ENCODE assay signal across 8 cellular contexts in genomic region chr4:2842667-2843022, GRCh38. TPM values are rescaled to one million over a fixed set of nuclear protein-coding genes. Genes with fewer than 3 reads are reported as not detected.
DNase-seq lines count a peak whose midpoint lies in the region; ATAC-seq and TF ChIP-seq lines count a peak whose summit lies in the region.

No MANE protein-coding gene starts in this region.

- in situ Hi-C loops in mammary epithelial cell (cut with MboI; ENCODE audit: low sequenced_read_pairs in 2 of 2), result no loop called here

- peak overlapping the region in 2 of 3 donors; percentile 92 to 95 for H3K27ac Mint-ChIP-seq in IgD-negative memory B cell

- H3K4me3 Mint-ChIP-seq in IgD-negative memory B cell, result peak overlapping the region; percentile 75 to 99 (median 80)

- no peak overlapping the region for H3K9ac ChIP-seq in mammary epithelial cell (ENCODE audit: insufficient read depth, low read length)

- CTCF ChIA-PET in mammary epithelial cell (lab: Charles Lee; ENCODE audit: low non-redundant PET), result no interaction called here

- H3K9me3 Mint-ChIP-seq in IgD-negative memory B cell, result no peaks in the 10 kb centered on the region

- H3K4me1 ChIP-seq in mammary epithelial cell (ENCODE audit: insufficient read depth, low read length) (peaks cover 11% of the 10 kb centered on the region), muscle layer of duodenum (ENCODE audit: control insufficient read depth in 1 of 2, insufficient read depth in 2 of 2, low read length in 2 of 2) (peaks cover 14 to 33% of the 10 kb centered on the region in 2 donors)

- H3K27me3 ChIP-seq in mammary epithelial cell (ENCODE audit: insufficient read depth, low read length) (no peaks in the 10 kb centered on the region), muscle layer of duodenum (ENCODE audit: low read depth, low read length) (no peaks in the 10 kb centered on the region)

- H3K9me3 ChIP-seq in mammary epithelial cell (replicated peaks; ENCODE audit: insufficient read depth, low read length) (no peaks in the 10 kb centered on the region), muscle layer of duodenum (ENCODE audit: control insufficient read depth in 1 of 2, low read length in 2 of 2) (no peaks in the 10 kb centered on the region)

- no peaks in the 10 kb centered on the region for H3K27me3 Mint-ChIP-seq in IgD-negative memory B cell

- intact Hi-C loops in mammary epithelial cell (cut with micrococcal nuclease), result loop anchor here (2.0 to 5.0 kb wide), 3 partner anchors 24 to 95 kb away; no protein-coding TSS in a partner anchor

- TF ChIP-seq CTCF in AG09309 (IDR thresholded peaks at IDR 0.05; ENCODE audit: control insufficient read depth, insufficient read depth, low read depth, low read length, missing control alignments) (no peak), mammary epithelial cell (conservative IDR thresholded peaks at IDR 0.05 in 1 of 2, IDR thresholded peaks at IDR 0.05 in 1 of 2; ENCODE audit: extremely low read depth in 1 of 2, insufficient read depth in 1 of 2, low read depth in 1 of 2, low read length in 2 of 2) (no peak)

- DNase-seq in AG09309 (ENCODE audit: low read depth) (no peak), mammary epithelial cell (no peak)

- peaks cover 46% of the 10 kb centered on the region for H3K79me2 ChIP-seq in mammary epithelial cell (ENCODE audit: insufficient read depth, low read length)

- H3K4me3 ChIP-seq in AG09309 (ENCODE audit: control insufficient read depth, low read depth, low read length), result peak overlapping the region; percentile 80
- peak overlapping the region; percentile 82 to 99 (median 91) for H3K4me3 ChIP-seq in mammary epithelial cell (replicated peaks in 1 of 3; ENCODE audit: insufficient read depth in 1 of 3, low read depth in 2 of 3, low read length in 3 of 3)
- peak overlapping the region; percentile 78 to 84 for H3K4me3 ChIP-seq in muscle layer of duodenum (ENCODE audit: low read depth in 1 of 2, low read length in 2 of 2)

- no peaks in the 10 kb centered on the region for H4K20me1 ChIP-seq in mammary epithelial cell (ENCODE audit: insufficient read depth, low read length)

- dilution Hi-C loops in mammary epithelial cell (cut with HindIII; ENCODE audit: low sequenced_read_pairs), result loop anchor here (5.0 kb wide), 3 partner anchors 35 to 345 kb away; no protein-coding TSS in a partner anchor

- H2AFZ ChIP-seq in mammary epithelial cell (ENCODE audit: low read depth, low read length), result peak overlapping the region; percentile 97

- H3K36me3 ChIP-seq in mammary epithelial cell (ENCODE audit: insufficient read depth, low read length) (no peaks in the 10 kb centered on the region), muscle layer of duodenum (ENCODE audit: control insufficient read depth in 1 of 2, insufficient read depth in 2 of 2, low read length in 2 of 2) (no peaks in the 10 kb centered on the region)

- peak overlapping the region; percentile 91 for H3K4me2 ChIP-seq in mammary epithelial cell (ENCODE audit: insufficient read depth, low read depth, low read length)

- ATAC-seq in GM21529 (IDR thresholded peaks at IDR 0.05; ENCODE audit: unreplicated experiment), result no peak
- ATAC-seq in GM18870 (IDR thresholded peaks at IDR 0.05; ENCODE audit: unreplicated experiment), result no peak
- ATAC-seq in HG02763 (IDR thresholded peaks at IDR 0.05; ENCODE audit: unreplicated experiment), result no peak
- ATAC-seq in GM18502 (IDR thresholded peaks at IDR 0.05; ENCODE audit: poor library complexity, unreplicated experiment), result no peak

- H3K4me1 Mint-ChIP-seq in IgD-negative memory B cell, result peaks cover 36 to 54% (median 47%) of the 10 kb centered on the region in 3 donors

- peaks cover 6% of the 10 kb centered on the region for H3K36me3 Mint-ChIP-seq in IgD-negative memory B cell

- WGBS in mammary epithelial cell (ENCODE audit: low coverage, missing lambda C conversion rate), result 57% methylated on average over 5 of the region's 5 CpGs

- no TSS peak for BruUV-seq in mammary epithelial cell (replicated peaks; lab: Mats Ljungman, UMichigan)

- H3K27ac ChIP-seq in mammary epithelial cell (ENCODE audit: insufficient read depth, low read depth, low read length) (no peak overlapping the region), muscle layer of duodenum (ENCODE audit: low read length) (peak overlapping the region; percentile 82)

RNA-seq across cellular contexts. Expression of gene ADD1, which starts 1.0 kb away (rescaled TPM):
- polyA plus RNA-seq in IgD-negative memory B cell (300 TPM), mammary epithelial cell (94.4 TPM)
- 100 to 1,000 TPM; 112 to 167 TPM for total RNA-seq in mammary epithelial cell
- polyA minus RNA-seq in mammary epithelial cell, result 232 TPM

RNA-seq across cellular contexts. Expression of gene SH3BP2, which starts 49.8 kb away (rescaled TPM):
- polyA plus RNA-seq in IgD-negative memory B cell (22.7 TPM), mammary epithelial cell (8.4 TPM)
- total RNA-seq in mammary epithelial cell, result 10 to 100 TPM; 14.4 to 26.7 TPM
- 12.4 TPM for polyA minus RNA-seq in mammary epithelial cell
